4 cellular contexts compared by ENCODE assay signal in the genomic region with DNA sequence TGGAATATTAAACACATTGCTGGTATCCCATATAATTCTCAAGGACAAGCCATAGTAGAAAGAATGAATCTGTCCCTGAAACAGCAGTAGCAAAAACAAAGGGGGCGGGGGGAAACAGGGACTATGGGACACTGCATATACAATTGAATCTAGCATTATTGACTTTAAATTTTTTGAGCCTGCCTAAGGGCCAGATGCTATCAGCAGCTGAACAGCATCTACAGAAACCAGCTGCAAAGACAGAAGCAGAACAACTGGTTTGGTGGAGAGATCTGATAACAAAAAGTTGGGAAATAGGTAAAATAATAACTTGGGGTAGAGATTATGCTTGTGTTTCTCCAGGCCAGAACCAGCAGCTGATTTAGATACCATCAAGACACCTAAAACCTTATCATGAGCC. TPM values are rescaled to one million over a fixed set of nuclear protein-coding genes. Genes with fewer than 3 reads are reported as not detected.
DNase-seq lines count a peak whose midpoint lies in the region; ATAC-seq, FAIRE-seq and TF ChIP-seq lines count a peak whose summit lies in the region.
"Not testable (repeated sequence)": the region's sequence is repeated elsewhere in the genome, so short reads cannot be mapped to it uniquely, and the experiment has no call there.

No MANE protein-coding gene starts in this region.

- H3K79me1 ChIP-seq in trophoblast cell (ENCODE audit: low read length), result peaks cover 13% of the 10 kb centered on the region

- peak in 1 of 2 experiments; percentile 5; a peak in 1 of 4 replicates for TF ChIP-seq EP300 in SK-N-SH (IDR thresholded peaks at IDR 0.05; ENCODE audit: borderline replicate concordance in 1 of 2, low read depth in 1 of 2, low read length in 1 of 2)
- TF ChIP-seq EP300 in K562 (IDR thresholded peaks at IDR 0.05; ENCODE audit: low read length), result not testable (repeated sequence)

- H3K9ac ChIP-seq in SK-N-SH; K562 (ENCODE audit: insufficient read depth in 1 of 2, low read depth in 2 of 2, low read length in 2 of 2); trophoblast cell (ENCODE audit: low read length): not testable (repeated sequence)

- H3K4me3 Mint-ChIP-seq in type B pancreatic cell, result peak overlapping the region; percentile 82

- H3K9me3 Mint-ChIP-seq in type B pancreatic cell, result not testable (repeated sequence)

- TF ChIP-seq CTCF in SK-N-SH (IDR thresholded peaks at IDR 0.05); K562 (IDR thresholded peaks at IDR 0.05 in 2 of 3, conservative IDR thresholded peaks at IDR 0.05 in 1 of 3; ENCODE audit: insufficient read depth in 2 of 3, low read depth in 1 of 3, low read length in 3 of 3); type B pancreatic cell (conservative IDR thresholded peaks at IDR 0.05): not testable (repeated sequence)

- H3K9me3 ChIP-seq in SK-N-SH; trophoblast cell (ENCODE audit: insufficient read depth, low read depth, low read length): not testable (repeated sequence)
- peaks cover 17% of the 10 kb centered on the region for H3K9me3 ChIP-seq in K562 (replicated peaks; ENCODE audit: control insufficient read depth, insufficient read depth, low read depth, low read length)

- not testable (repeated sequence) for H4K91ac ChIP-seq in trophoblast cell (ENCODE audit: low read depth, low read length)

- not testable (repeated sequence) for H4K8ac ChIP-seq in trophoblast cell (ENCODE audit: low read depth, low read length)

- not testable (repeated sequence) for H3K14ac ChIP-seq in trophoblast cell (ENCODE audit: low read length)

- H3K4me1 Mint-ChIP-seq in type B pancreatic cell (ENCODE audit: unreplicated experiment), result not testable (repeated sequence)

- in situ Hi-C loops in K562 (cut with MboI), result loop anchor here (5.0 kb wide), 1 partner anchor 274 kb away; no protein-coding TSS in a partner anchor

- not testable (repeated sequence) for H2BK5ac ChIP-seq in trophoblast cell (ENCODE audit: low read depth, low read length, poor library complexity)

- POLR2A ChIA-PET in SK-N-SH (lab: Yijun Ruan, JAX), result interaction anchor here (0.7 kb wide), 1 partner anchor 57 kb away, joined by 3 read pairs; no protein-coding TSS in a partner anchor
- POLR2A ChIA-PET in K562 (lab: Yijun Ruan, JAX), result not testable (repeated sequence)

- H4K20me1 ChIP-seq in SK-N-SH (ENCODE audit: insufficient read depth); K562 (replicated peaks; ENCODE audit: control insufficient read depth, insufficient read depth, low read length): not testable (repeated sequence)

- not testable (repeated sequence) for H3K9me1 ChIP-seq in K562 (ENCODE audit: control insufficient read depth, insufficient read depth, low read length)

- TF ChIP-seq POLR2A in K562 (conservative IDR thresholded peaks at IDR 0.05), result not testable (repeated sequence)

- not testable (repeated sequence) for ATAC-seq in K562

- not testable (repeated sequence) for H3F3A ChIP-seq in SK-N-SH (replicated peaks; ENCODE audit: insufficient read depth)

- not testable (repeated sequence) for H3K23ac ChIP-seq in trophoblast cell (ENCODE audit: low read length)

- H3K36me3 Mint-ChIP-seq in type B pancreatic cell, result not testable (repeated sequence)

- CTCF ChIA-PET in SK-N-SH (lab: Yijun Ruan, JAX), result interaction anchor here (1.4 to 5.1 kb wide), 5 partner anchors 10 to 529 kb away, joined by 5 to 29 read pairs (median 9); no protein-coding TSS in a partner anchor
- CTCF ChIA-PET in K562 (lab: Yijun Ruan, JAX; ENCODE audit: low intra/inter-chr PET ratio), result not testable (repeated sequence)

- H2AFZ ChIP-seq in SK-N-SH (ENCODE audit: low read depth); K562 (ENCODE audit: low read depth, low read length); trophoblast cell (ENCODE audit: insufficient read depth, low read length, poor library complexity): not testable (repeated sequence)

- not testable (repeated sequence) for DNase-seq in SK-N-SH; K562 (ENCODE audit: extremely low read depth in 1 of 4, low spot score in 3 of 4); type B pancreatic cell (ENCODE audit: extremely low spot score, unreplicated experiment)
- DNase-seq in trophoblast cell, result peak; percentile 46 to 77

- H3K27ac ChIP-seq in SK-N-SH (ENCODE audit: low read depth in 2 of 2, low read length in 1 of 2); K562 (ENCODE audit: extremely low read depth, low read depth, low read length): not testable (repeated sequence)
- peak overlapping the region; percentile 64 for H3K27ac ChIP-seq in trophoblast cell (ENCODE audit: low read depth, low read length)

- H3K27me3 ChIP-seq in SK-N-SH (ENCODE audit: insufficient read depth), result peaks cover 18% of the 10 kb centered on the region
- H3K27me3 ChIP-seq in K562 (ENCODE audit: control insufficient read depth in 2 of 2, insufficient read depth in 2 of 2, low read length in 2 of 2); trophoblast cell (ENCODE audit: insufficient read depth, low read length): not testable (repeated sequence)

- peaks cover 46% of the 10 kb centered on the region for H3K27me3 Mint-ChIP-seq in type B pancreatic cell

- not testable (repeated sequence) for H3K4me2 ChIP-seq in SK-N-SH; K562 (ENCODE audit: insufficient read depth, low read length); trophoblast cell (ENCODE audit: low read length)

- H3K4me1 ChIP-seq in SK-N-SH (ENCODE audit: control insufficient read depth in 1 of 2, insufficient read depth in 2 of 2, low read depth in 1 of 2, low read length in 1 of 2), result peaks cover 0 to 21% of the 10 kb centered on the region in 2 experiments; a peak in 2 of 4 replicates
- peaks cover 21 to 33% of the 10 kb centered on the region in 2 experiments for H3K4me1 ChIP-seq in K562 (replicated peaks in 1 of 2; ENCODE audit: control insufficient read depth in 2 of 2, insufficient read depth in 2 of 2, low read length in 2 of 2)
- peaks cover 30 to 31% of the 10 kb centered on the region in 2 experiments for H3K4me1 ChIP-seq in trophoblast cell (ENCODE audit: control insufficient read depth in 1 of 2, insufficient read depth in 2 of 2, low read length in 2 of 2)

- not testable (repeated sequence) for H4K12ac ChIP-seq in trophoblast cell (ENCODE audit: low read depth, low read length)

- not testable (repeated sequence) for H3K18ac ChIP-seq in trophoblast cell (ENCODE audit: low read length)

- H3K4me3 ChIP-seq in SK-N-SH (ENCODE audit: low read depth in 2 of 2, low read length in 1 of 2); K562; trophoblast cell (ENCODE audit: low read depth, low read length): not testable (repeated sequence)

- 65% methylated on average over 1 of the region's 1 CpG for WGBS in SK-N-SH (ENCODE audit: low lambda C conversion rate)
- 58% methylated on average over 1 of the region's 1 CpG for WGBS in K562 (ENCODE audit: insufficient coverage, low coverage, missing lambda C conversion rate)
- no CpG with 5 or more reads among the region's 1 CpG for WGBS in trophoblast cell (ENCODE audit: extremely low coverage, insufficient coverage, insufficient read length)

- H3K9me2 ChIP-seq in SK-N-SH, result not testable (repeated sequence)

- H3K27ac Mint-ChIP-seq in type B pancreatic cell, result peak overlapping the region; percentile 76

- not testable (repeated sequence) for H2BK12ac ChIP-seq in trophoblast cell (ENCODE audit: low read length)

- H3K36me3 ChIP-seq in SK-N-SH (replicated peaks in 1 of 2; ENCODE audit: control insufficient read depth in 1 of 2, insufficient read depth in 2 of 2, low read length in 1 of 2); K562 (ENCODE audit: control insufficient read depth, insufficient read depth, low read length); trophoblast cell (ENCODE audit: control insufficient read depth in 1 of 2, insufficient read depth in 2 of 2, low read length in 2 of 2): not testable (repeated sequence)

- TF ChIP-seq RAD21 in SK-N-SH (IDR thresholded peaks at IDR 0.05; ENCODE audit: low read length); K562 (CRISPR knock-in tag; conservative IDR thresholded peaks at IDR 0.05 in 1 of 2, IDR thresholded peaks at IDR 0.05 in 1 of 2): not testable (repeated sequence)

- BruUV-seq in K562 (replicated peaks; lab: Mats Ljungman, UMichigan), result not testable (repeated sequence)

- H2AK5ac ChIP-seq in trophoblast cell (ENCODE audit: low read length), result not testable (repeated sequence)

- H2BK120ac ChIP-seq in trophoblast cell (ENCODE audit: insufficient read depth, low read length, poor library complexity), result not testable (repeated sequence)

- FAIRE-seq in K562 (lab: Jason Lieb, UNC), result not testable (repeated sequence)

- H3K4ac ChIP-seq in trophoblast cell (ENCODE audit: low read depth, low read length), result not testable (repeated sequence)

- intact Hi-C loops in K562 (cut with micrococcal nuclease), result loop anchor here (5.0 kb wide), 2 partner anchors 46 to 311 kb away; a partner anchor contains a TSS

- H3K79me2 ChIP-seq in SK-N-SH (ENCODE audit: insufficient read depth); K562 (ENCODE audit: control insufficient read depth, insufficient read depth, low read length); trophoblast cell (ENCODE audit: control insufficient read depth, insufficient read depth, low read length, poor library complexity): not testable (repeated sequence)

RNA-seq across cellular contexts. Expression of a gene that starts 42.1 kb away (rescaled TPM):
- polyA plus RNA-seq in SK-N-SH (2012; rRNA removed) (3.8 and 6.5 TPM in 2 replicates), K562 (2011; rRNA removed) (14.4 and 17.8 TPM in 2 replicates), K562 (2014; fragmentation: Illumina TruSeq; extraction: Trizol) (13.3 and 17.6 TPM in 2 replicates), K562 (2014; fragmentation: Nextera tagmentation; extraction: Ambion mirVana) (1 to 10 TPM; 2.5 to 3.7 TPM), K562 (2014; rRNA removed) (12.8 and 14.1 TPM in 2 replicates)
- 1.8 and 2.0 TPM in 2 replicates for polyA plus RNA-seq in SK-N-SH (2012; cell fraction: cytosol; rRNA removed)
- 12.5 and 31.0 TPM in 2 replicates for polyA plus RNA-seq in SK-N-SH (2012; cell fraction: nucleus; rRNA removed)
- 13.4 and 57.5 TPM in 2 replicates for total RNA-seq in K562 (2011; cell fraction: chromatin; rRNA removed; ENCODE audit: low replicate concordance)
- 6.2 and 10.7 TPM in 2 replicates for total RNA-seq in K562 (2011; cell fraction: nucleolus; rRNA removed)
- total RNA-seq in K562 (2011; cell fraction: nucleoplasm; rRNA removed), result 23.7 and 38.9 TPM in 2 replicates
- total RNA-seq in K562 (2014; rRNA removed) (6.3 and 6.7 TPM in 2 replicates), K562 (2014; rRNA removed; fragmentation: Illumina TruSeq; extraction: Trizol) (15.5 and 17.4 TPM in 2 replicates), K562 (2015; rRNA removed; fragmentation: Illumina TruSeq; extraction: Trizol) (16.4 and 18.9 TPM in 2 replicates), K562 (2021) (8.5 and 9.3 TPM in 2 replicates), type B pancreatic cell (ENCODE audit: low replicate concordance) (18.8 and 24.4 TPM in 2 replicates)
- 0.88 and 2.7 TPM in 2 replicates for polyA plus RNA-seq in K562 (2011; cell fraction: cytosol; rRNA removed)
- polyA plus RNA-seq in K562 (2011; cell fraction: nucleus; rRNA removed), result 24.7 and 26.3 TPM in 2 replicates
- 7.3 and 50.4 TPM in 2 replicates for polyA plus RNA-seq in K562 (2012)
- 13.7 and 17.5 TPM in 2 replicates for polyA minus RNA-seq in K562 (2011; rRNA and poly(A)+ RNA removed)
- polyA minus RNA-seq in K562 (2011; cell fraction: cytosol; rRNA and poly(A)+ RNA removed), result 2.5 and 3.2 TPM in 2 replicates
- 18.8 and 29.1 TPM in 2 replicates for polyA minus RNA-seq in K562 (2011; cell fraction: nucleus; rRNA and poly(A)+ RNA removed)
- polyA plus RNA-seq in trophoblast cell (2013), result 14.0 and 14.5 TPM in 2 replicates

RNA-seq across cellular contexts. Expression of a gene that starts 45.7 kb away (rescaled TPM):
- polyA plus RNA-seq in SK-N-SH (2012; rRNA removed), result 2.3 and 3.0 TPM in 2 replicates
- 2.8 and 3.1 TPM in 2 replicates for polyA plus RNA-seq in SK-N-SH (2012; cell fraction: cytosol; rRNA removed)
- 1.1 and 2.0 TPM in 2 replicates for polyA plus RNA-seq in SK-N-SH (2012; cell fraction: nucleus; rRNA removed)
- total RNA-seq in K562 (2011; cell fraction: chromatin; rRNA removed; ENCODE audit: low replicate concordance), result 15.0 and 51.2 TPM in 2 replicates
- 11.5 and 16.4 TPM in 2 replicates for total RNA-seq in K562 (2011; cell fraction: nucleolus; rRNA removed)
- 27.9 and 35.1 TPM in 2 replicates for total RNA-seq in K562 (2011; cell fraction: nucleoplasm; rRNA removed)
- total RNA-seq in K562 (2014; rRNA removed), result 16.9 and 18.2 TPM in 2 replicates
- 29.5 and 33.1 TPM in 2 replicates for total RNA-seq in K562 (2014; rRNA removed; fragmentation: Illumina TruSeq; extraction: Trizol)
- 21.3 and 26.1 TPM in 2 replicates for total RNA-seq in K562 (2015; rRNA removed; fragmentation: Illumina TruSeq; extraction: Trizol)
- 14.7 and 15.6 TPM in 2 replicates for total RNA-seq in K562 (2021)
- polyA plus RNA-seq in K562 (2011; rRNA removed), result 18.1 and 20.7 TPM in 2 replicates
- polyA plus RNA-seq in K562 (2011; cell fraction: cytosol; rRNA removed), result 6.7 and 10.2 TPM in 2 replicates
- polyA plus RNA-seq in K562 (2011; cell fraction: nucleus; rRNA removed), result 6.4 and 6.8 TPM in 2 replicates
- polyA plus RNA-seq in K562 (2012), result 9.8 and 13.5 TPM in 2 replicates
- 19.5 and 20.8 TPM in 2 replicates for polyA plus RNA-seq in K562 (2014; fragmentation: Illumina TruSeq; extraction: Trizol)
- 10 to 100 TPM; 20.2 to 37.0 TPM for polyA plus RNA-seq in K562 (2014; fragmentation: Nextera tagmentation; extraction: Ambion mirVana)
- polyA plus RNA-seq in K562 (2014; rRNA removed), result 13.3 and 14.8 TPM in 2 replicates
- polyA minus RNA-seq in K562 (2011; rRNA and poly(A)+ RNA removed), result 25.1 and 37.0 TPM in 2 replicates
- 12.7 and 14.8 TPM in 2 replicates for polyA minus RNA-seq in K562 (2011; cell fraction: cytosol; rRNA and poly(A)+ RNA removed)
- polyA minus RNA-seq in K562 (2011; cell fraction: nucleus; rRNA and poly(A)+ RNA removed), result 11.2 and 20.3 TPM in 2 replicates
- 6.1 and 6.4 TPM in 2 replicates for polyA plus RNA-seq in trophoblast cell (2013)
- total RNA-seq in type B pancreatic cell (ENCODE audit: low replicate concordance), result 6.2 and 9.3 TPM in 2 replicates

RNA-seq across cellular contexts. Expression of a gene that starts 57.7 kb away (rescaled TPM):
- polyA plus RNA-seq in SK-N-SH (2012; rRNA removed), result 8.4 and 17.5 TPM in 2 replicates
- polyA plus RNA-seq in SK-N-SH (2012; cell fraction: cytosol; rRNA removed), result 3.8 and 4.0 TPM in 2 replicates
- polyA plus RNA-seq in SK-N-SH (2012; cell fraction: nucleus; rRNA removed), result 39.9 and 70.9 TPM in 2 replicates
- 63.4 and 111 TPM in 2 replicates for total RNA-seq in K562 (2011; cell fraction: chromatin; rRNA removed; ENCODE audit: low replicate concordance)
- total RNA-seq in K562 (2011; cell fraction: nucleolus; rRNA removed), result 46.4 and 53.8 TPM in 2 replicates
- 86.2 and 152 TPM in 2 replicates for total RNA-seq in K562 (2011; cell fraction: nucleoplasm; rRNA removed)
- 13.9 and 15.6 TPM in 2 replicates for total RNA-seq in K562 (2014; rRNA removed)
- total RNA-seq in K562 (2014; rRNA removed; fragmentation: Illumina TruSeq; extraction: Trizol), result 22.0 TPM in 2 replicates
- total RNA-seq in K562 (2015; rRNA removed; fragmentation: Illumina TruSeq; extraction: Trizol), result 21.2 and 23.6 TPM in 2 replicates
- 15.7 and 18.4 TPM in 2 replicates for total RNA-seq in K562 (2021)
- polyA plus RNA-seq in K562 (2011; rRNA removed), result 27.2 and 30.0 TPM in 2 replicates
- 6.5 and 14.5 TPM in 2 replicates for polyA plus RNA-seq in K562 (2011; cell fraction: cytosol; rRNA removed)
- 77.7 and 109 TPM in 2 replicates for polyA plus RNA-seq in K562 (2011; cell fraction: nucleus; rRNA removed)
- polyA plus RNA-seq in K562 (2012), result 15.4 and 70.9 TPM in 2 replicates
- polyA plus RNA-seq in K562 (2014; fragmentation: Illumina TruSeq; extraction: Trizol), result 22.0 and 25.6 TPM in 2 replicates
- polyA plus RNA-seq in K562 (2014; fragmentation: Nextera tagmentation; extraction: Ambion mirVana), result 10 to 100 TPM; 10.2 to 13.7 TPM
- polyA plus RNA-seq in K562 (2014; rRNA removed), result 24.2 and 27.5 TPM in 2 replicates
- polyA minus RNA-seq in K562 (2011; rRNA and poly(A)+ RNA removed), result 27.6 and 30.0 TPM in 2 replicates
- 12.8 and 14.7 TPM in 2 replicates for polyA minus RNA-seq in K562 (2011; cell fraction: cytosol; rRNA and poly(A)+ RNA removed)
- 61.4 and 77.4 TPM in 2 replicates for polyA minus RNA-seq in K562 (2011; cell fraction: nucleus; rRNA and poly(A)+ RNA removed)
- polyA plus RNA-seq in trophoblast cell (2013), result 19.1 and 20.0 TPM in 2 replicates
- total RNA-seq in type B pancreatic cell (ENCODE audit: low replicate concordance), result 22.9 and 31.6 TPM in 2 replicates
